18 cellular contexts compared by ENCODE assay signal in the genomic region with DNA sequence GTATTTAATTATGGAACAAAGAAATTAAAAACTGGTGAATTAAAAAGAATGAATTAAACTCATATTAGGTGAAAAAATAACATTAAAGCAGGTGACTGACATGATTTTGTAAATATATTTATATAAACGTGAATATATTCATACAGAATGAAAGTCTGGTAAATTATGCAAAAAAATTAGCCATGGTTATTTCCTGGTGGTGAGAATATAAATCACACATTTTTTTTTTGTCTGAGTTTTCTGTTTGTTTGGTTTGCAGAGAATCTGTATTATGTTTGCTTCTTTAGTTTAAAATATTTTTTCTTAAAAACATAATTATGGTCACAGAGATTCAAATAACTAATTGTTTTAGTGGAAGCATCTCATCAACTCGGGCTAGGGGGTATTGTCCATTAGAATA.
A peak's percentile ranks its signal among the peaks of the same experiment; 100 is the strongest.
DNase-seq lines count a peak whose midpoint lies in the region; ATAC-seq, FAIRE-seq and TF ChIP-seq lines count a peak whose summit lies in the region.
"Had no signal": no experiment of that assay in that cellular context is flagged by ENCODE, and none has a peak within 500 bp of the region (broad histone marks: within the 10 kb centered on the region; RNA-seq: fewer than 3 reads in every experiment).

No MANE protein-coding gene starts in this region.

- DNase-seq in chondrocyte (ENCODE audit: low spot score) (no peak), frontal cortex (ENCODE audit: low spot score in 2 of 2) (no peak), pancreas (no peak), NCI-H82 treated with DMSO at 0.1 percent for 48 hours (lab: John Stamatoyannopoulos, UW; ENCODE audit: unreplicated experiment) (no peak)
- DNase-seq: CD8-positive, alpha-beta T cell; DMS 273 treated with DMSO at 0.1 percent for 48 hours; DND-41; EL; H9 had no signal

- no peaks in the 10 kb centered on the region for H3K9me3 ChIP-seq in pancreas
- H3K9me3 ChIP-seq: BLaER1 treated with 17β-estradiol and CSF1 and Interleukin-3, amounts not matched to agents 10 nM and 100 nM had no signal

- no peaks in the 10 kb centered on the region for H3K36me3 Mint-ChIP-seq in chondrocyte (ENCODE audit: low read depth)
- H3K36me3 Mint-ChIP-seq: CD8-positive, alpha-beta T cell; IgD-negative memory B cell had no signal

- H3K36me3 ChIP-seq in pancreas, result no peaks in the 10 kb centered on the region
- H3K36me3 ChIP-seq: BLaER1 treated with 17β-estradiol and CSF1 and Interleukin-3, amounts not matched to agents 10 nM and 100 nM had no signal

- H3K27ac ChIP-seq in pancreas, result no peak overlapping the region
- H3K27ac ChIP-seq: BLaER1 treated with 17β-estradiol and CSF1 and Interleukin-3, amounts not matched to agents 10 nM and 100 nM had no signal

- H3K27ac Mint-ChIP-seq in chondrocyte (ENCODE audit: unreplicated experiment), result no peak overlapping the region
- H3K27ac Mint-ChIP-seq: B cell; CD8-positive, alpha-beta T cell; H9; IgD-negative memory B cell had no signal

- ATAC-seq in pancreas, result no peak
- no peak for ATAC-seq in HG03469 (IDR thresholded peaks at IDR 0.05; ENCODE audit: unreplicated experiment)
- no peak for ATAC-seq in HG03139 (IDR thresholded peaks at IDR 0.05; ENCODE audit: unreplicated experiment)
- ATAC-seq: CD8-positive, alpha-beta T cell; HepG2 had no signal

- H3K27me3 Mint-ChIP-seq in chondrocyte (ENCODE audit: low read depth), result no peaks in the 10 kb centered on the region
- H3K27me3 Mint-ChIP-seq: B cell, IgD-negative memory B cell had no signal

- no peak overlapping the region for H3K4me3 Mint-ChIP-seq in chondrocyte (ENCODE audit: unreplicated experiment)
- H3K4me3 Mint-ChIP-seq: B cell; CD8-positive, alpha-beta T cell; H9; IgD-negative memory B cell had no signal

- no peak overlapping the region for H3K4me3 ChIP-seq in pancreas
- H3K4me3 ChIP-seq: BLaER1 treated with 17β-estradiol and CSF1 and Interleukin-3, amounts not matched to agents 10 nM and 100 nM had no signal

- FAIRE-seq in frontal cortex (lab: Jason Lieb, UNC) (peak; percentile 40), pancreas (lab: Jason Lieb, UNC) (peak; percentile 17)
- FAIRE-seq: GM12891, GM19239, H1, HepG2 had no signal

- TF ChIP-seq CTCF in chondrocyte (IDR thresholded peaks at IDR 0.05) (peak; percentile 8), pancreas (IDR thresholded peaks at IDR 0.05) (no peak)

- H3K9me3 Mint-ChIP-seq in chondrocyte (ENCODE audit: low read depth), result no peaks in the 10 kb centered on the region
- H3K9me3 Mint-ChIP-seq: CD8-positive, alpha-beta T cell; H9; IgD-negative memory B cell had no signal

- H3K4me1 Mint-ChIP-seq in chondrocyte (ENCODE audit: low read depth), result peaks cover 23% of the 10 kb centered on the region
- H3K4me1 Mint-ChIP-seq: B cell, IgD-negative memory B cell had no signal

- no peaks in the 10 kb centered on the region for H3K27me3 ChIP-seq in pancreas
- H3K27me3 ChIP-seq: BLaER1 treated with 17β-estradiol and CSF1 and Interleukin-3, amounts not matched to agents 10 nM and 100 nM had no signal

- peaks cover 0 to 7% (median 5%) of the 10 kb centered on the region in 3 donors for H3K4me1 ChIP-seq in pancreas
- H3K4me1 ChIP-seq: BLaER1 treated with 17β-estradiol and CSF1 and Interleukin-3, amounts not matched to agents 10 nM and 100 nM had no signal

- WGBS in pancreas, 2 donors, result 80 to 85% methylated on average over 2 of the region's 2 CpGs

- intact Hi-C loops in pancreas (cut with DNase I), result no loop called here
